ENCODE assay signal across 7 cellular contexts in the genomic region with DNA sequence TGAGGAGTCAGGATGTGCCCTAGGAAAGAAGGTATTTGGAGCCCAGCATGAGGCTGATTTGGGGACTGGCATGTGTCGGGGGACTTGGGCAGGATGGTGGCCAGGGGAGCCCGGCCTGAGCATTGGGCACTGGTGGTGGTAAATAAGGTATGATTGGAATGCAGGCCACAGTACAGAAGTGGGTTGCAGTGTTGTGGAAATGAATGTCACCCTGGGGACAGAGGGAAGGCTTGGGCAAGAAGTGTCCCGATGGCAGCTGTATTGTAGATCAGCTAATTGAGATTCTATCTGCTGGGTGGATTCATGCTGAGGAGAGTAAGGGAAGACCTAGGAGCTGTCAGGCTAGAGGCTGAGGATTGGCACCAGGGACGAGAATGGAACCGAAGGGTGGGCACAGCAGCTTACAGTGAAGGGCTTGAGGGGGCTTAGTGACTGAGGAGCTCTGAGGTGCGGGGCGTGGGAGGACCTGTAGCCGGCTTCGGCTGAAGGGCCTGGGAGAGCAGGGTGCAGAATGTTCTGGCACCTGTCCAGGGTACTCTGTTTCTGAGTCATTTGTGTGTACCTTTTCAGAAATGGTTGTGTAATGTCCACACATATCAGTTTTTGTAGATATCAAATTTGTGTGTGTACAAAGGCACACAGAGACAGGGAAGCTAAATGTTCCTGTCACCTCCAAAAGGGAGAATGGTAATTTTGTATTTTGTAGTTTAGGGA.
DNase-seq lines count a peak whose midpoint lies in the region; ATAC-seq and TF ChIP-seq lines count a peak whose summit lies in the region.

No MANE protein-coding gene starts in this region.

- no peaks in the 10 kb centered on the region for H3K9me2 ChIP-seq in Karpas-422 (replicated peaks; ENCODE audit: insufficient read depth, low read length)

- POLR2A ChIA-PET in HEK293T (lab: Yijun Ruan, JAX), result no interaction called here

- no peaks in the 10 kb centered on the region for H3K9me3 ChIP-seq in Karpas-422 (ENCODE audit: low read length)
- H3K9me3 ChIP-seq in transverse colon, result no peaks in the 10 kb centered on the region

- H3K4me3 ChIP-seq in Karpas-422 (ENCODE audit: low read length) (no peak overlapping the region), transverse colon (no peak overlapping the region)

- no peak for TF ChIP-seq CTCF in transverse colon (IDR thresholded peaks at IDR 0.05)

- in situ Hi-C loops in transverse colon (cut with MboI; ENCODE audit: low pct_ligation_motif_present in 1 of 4, low pct_unique_long_range_greater_than_20kb in 1 of 4, low sequenced_read_pairs in 3 of 4), result no loop called here

- H3K27ac ChIP-seq in Karpas-422 (ENCODE audit: low read length) (peak overlapping the region; percentile 65), transverse colon (peak overlapping the region; percentile 1 to 76 (median 65))

- 62 to 77% methylated on average over 8 to 9 of the region's 9 CpGs for WGBS in transverse colon (ENCODE audit: low coverage in 1 of 2), 2 donors

- H4K20me1 ChIP-seq in Karpas-422 (ENCODE audit: insufficient read depth, low read depth, low read length), result no peaks in the 10 kb centered on the region

- CTCF ChIA-PET in HEK293T (lab: Yijun Ruan, JAX), result no interaction called here

- no peak for ATAC-seq in HG03045 (IDR thresholded peaks at IDR 0.05; ENCODE audit: unreplicated experiment)

- no peaks in the 10 kb centered on the region for H3K27me3 ChIP-seq in Karpas-422 (ENCODE audit: low read length)
- no peaks in the 10 kb centered on the region for H3K27me3 ChIP-seq in transverse colon

- no peak overlapping the region for H3K9ac ChIP-seq in Karpas-422 (ENCODE audit: low read length)

- DNase-seq in Karpas-422 (no peak), astrocyte of the hippocampus (ENCODE audit: low read depth, low spot score) (peak; percentile 87), left kidney (ENCODE audit: low read depth, low spot score) (peak; percentile 50), transverse colon (peak; percentile 69), HEK293T (ENCODE audit: extremely low spot score) (no peak)
- no peak for DNase-seq in stimulated activated naive CD4-positive, alpha-beta T cell treated with Interleukin-2 at 50 U/mL for 16 hours (lab: John Stamatoyannopoulos, UW)

- no peak for TF ChIP-seq EP300 in transverse colon (IDR thresholded peaks at IDR 0.05; ENCODE audit: low read depth)

- no peak overlapping the region for H2AFZ ChIP-seq in Karpas-422 (ENCODE audit: low read length)

- no peak for TF ChIP-seq POLR2A in transverse colon (IDR thresholded peaks at IDR 0.05)

- peaks cover 100% of the 10 kb centered on the region for H3K79me2 ChIP-seq in Karpas-422 (ENCODE audit: low read length)

- no peak overlapping the region for H3K4me2 ChIP-seq in Karpas-422 (ENCODE audit: low read depth, low read length, poor library complexity, severe bottlenecking)

- H3K36me3 ChIP-seq in Karpas-422 (ENCODE audit: insufficient read depth, low read length) (no peaks in the 10 kb centered on the region), transverse colon (no peaks in the 10 kb centered on the region)

- H3K4me1 ChIP-seq in Karpas-422 (ENCODE audit: low read length) (peaks cover 83% of the 10 kb centered on the region), transverse colon (peaks cover 3 to 25% (median 12%) of the 10 kb centered on the region in 4 donors)

- intact Hi-C loops in transverse colon (cut with DNase I; ENCODE audit: low total_unique reads), result loop anchor here (10.0 kb wide), 1 partner anchor 63 kb away; no protein-coding TSS in a partner anchor

TF ChIP-seq in HEK293T, 16 proteins besides CTCF, POLR2A, EP300 and RAD21:
- no peak for TF ChIP-seq BHLHE40 (IDR thresholded peaks at IDR 0.05; ENCODE audit: borderline replicate concordance)
- no peak for TF ChIP-seq SUZ12 (IDR thresholded peaks at IDR 0.05)
- TF ChIP-seq ZNF384 (IDR thresholded peaks at IDR 0.05), result no peak
- TF ChIP-seq FOXA1 (IDR thresholded peaks at IDR 0.05), result no peak
- TF ChIP-seq ARNT (IDR thresholded peaks at IDR 0.05), result no peak
- no peak for TF ChIP-seq FOXM1 (IDR thresholded peaks at IDR 0.05; ENCODE audit: borderline replicate concordance)
- no peak for TF ChIP-seq TARDBP (IDR thresholded peaks at IDR 0.05)
- no peak for TF ChIP-seq SP1 (IDR thresholded peaks at IDR 0.05)

Comparison
In these comparisons a context has a peak if more than half of its experiments do, and no peak if none do; other contexts are left out.
1. DNase-seq: peak in astrocyte of the hippocampus (single experiment), left kidney (single experiment) and transverse colon (single experiment); none in Karpas-422 (single experiment), HEK293T (single experiment) and stimulated activated naive CD4-positive, alpha-beta T cell treated with Interleukin-2 at 50 U/mL for 16 hours (single experiment).